In genomic region chr12:89525824-89526770, GRCh38 we compare ENCODE assay signal across 8 cellular contexts. TPM values are rescaled to one million over a fixed set of nuclear protein-coding genes. Genes with fewer than 3 reads are reported as not detected.
DNase-seq lines count a peak whose midpoint lies in the region; ATAC-seq lines count a peak whose summit lies in the region.

Gene POC1B, minus strand, starts transcription at chr12:89526047. Its CDS starts 152 bp downstream, at chr12:89525895.

- ATAC-seq in GM19395 (IDR thresholded peaks at IDR 0.05; ENCODE audit: unreplicated experiment) (peak; percentile 68), HG03521 (IDR thresholded peaks at IDR 0.05; ENCODE audit: unreplicated experiment) (peak; percentile 61), left colon (peak; percentile 67)

- H3K9me3 Mint-ChIP-seq in activated CD4-positive, alpha-beta T cell treated with anti-CD3 and anti-CD28 coated beads, Interleukin-2, amount 10 ng/mL, durations not matched to agents 7 days and 5 days, result no peaks in the 10 kb centered on the region

- peaks cover 28% of the 10 kb centered on the region for H3K36me3 Mint-ChIP-seq in activated CD4-positive, alpha-beta T cell treated with anti-CD3 and anti-CD28 coated beads, Interleukin-2, amount 10 ng/mL, durations not matched to agents 7 days and 5 days (ENCODE audit: low read depth)

- peaks cover 59% of the 10 kb centered on the region for H3K4me1 Mint-ChIP-seq in activated CD4-positive, alpha-beta T cell treated with anti-CD3 and anti-CD28 coated beads, Interleukin-2, amount 10 ng/mL, durations not matched to agents 7 days and 5 days

- H3K27ac Mint-ChIP-seq in activated CD4-positive, alpha-beta T cell treated with anti-CD3 and anti-CD28 coated beads, Interleukin-2, amount 10 ng/mL, durations not matched to agents 7 days and 5 days, result peak within 1 kb of the TSS; percentile 96

- DNase-seq in C1 segment of cervical spinal cord (lab: John Stamatoyannopoulos, UW) (peak; percentile 57 to 92 (median 83)), NCI-H526 treated with DMSO at 0.1 percent for 48 hours (lab: John Stamatoyannopoulos, UW) (peak; percentile 91), dedifferentiated amniotic fluid mesenchymal stem cell (ENCODE audit: extremely low spot score) (peak; percentile 50), left colon (peak; percentile 83 to 87)
- peak; percentile 71 for DNase-seq in activated CD4-positive, alpha-beta T cell treated with anti-CD3 and anti-CD28 coated beads, Interleukin-2, amount 10 ng/mL, durations not matched to agents 7 days and 5 days
- DNase-seq in stimulated activated CD4-positive, alpha-beta T cell treated with anti-CD3 and anti-CD28 coated beads, Interleukin-1b, Interleukin-23, amount 100 ng/mL, for 48 hours, result peak; percentile 77

- H3K4me3 Mint-ChIP-seq in activated CD4-positive, alpha-beta T cell treated with anti-CD3 and anti-CD28 coated beads, Interleukin-2, amount 10 ng/mL, durations not matched to agents 7 days and 5 days, result peak within 1 kb of the TSS; percentile 95

- POLR2A ChIA-PET in activated CD4-positive, alpha-beta T cell treated with anti-CD3 and anti-CD28 coated beads, Interleukin-2, amount 10 ng/mL, durations not matched to agents 7 days and 5 days (lab: Charles Lee), result no interaction called here

- intact Hi-C loops in left colon (cut with DNase I, micrococcal nuclease), result loop anchor here (5.0 to 10.0 kb wide), 4 partner anchors 51 to 511 kb away; no protein-coding TSS in a partner anchor

- no peaks in the 10 kb centered on the region for H3K27me3 Mint-ChIP-seq in activated CD4-positive, alpha-beta T cell treated with anti-CD3 and anti-CD28 coated beads, Interleukin-2, amount 10 ng/mL, durations not matched to agents 7 days and 5 days

- CTCF ChIA-PET in activated CD4-positive, alpha-beta T cell treated with anti-CD3 and anti-CD28 coated beads, Interleukin-2, amount 10 ng/mL, durations not matched to agents 7 days and 5 days (lab: Charles Lee), result interaction anchor here (0.7 to 2.6 kb wide), 11 partner anchors 9 to 507 kb away, joined by 3 to 15 read pairs (median 4); no protein-coding TSS in a partner anchor

RNA-seq across cellular contexts. Expression of gene POC1B, which starts in this region (rescaled TPM):
- total RNA-seq in activated CD4-positive, alpha-beta T cell treated with anti-CD3 and anti-CD28 coated beads, Interleukin-2, amount 10 ng/mL, durations not matched to agents 7 days and 5 days, result 10 to 100 TPM; 33.2 to 41.0 TPM
- 10 to 100 TPM; 26.6 to 27.0 TPM for total RNA-seq in left colon

Comparison
In these comparisons a context has a peak if more than half of its experiments do, and no peak if none do; other contexts are left out.
1. Peak in every context shown above with its lines: DNase-seq and ATAC-seq.